In the genomic region with DNA sequence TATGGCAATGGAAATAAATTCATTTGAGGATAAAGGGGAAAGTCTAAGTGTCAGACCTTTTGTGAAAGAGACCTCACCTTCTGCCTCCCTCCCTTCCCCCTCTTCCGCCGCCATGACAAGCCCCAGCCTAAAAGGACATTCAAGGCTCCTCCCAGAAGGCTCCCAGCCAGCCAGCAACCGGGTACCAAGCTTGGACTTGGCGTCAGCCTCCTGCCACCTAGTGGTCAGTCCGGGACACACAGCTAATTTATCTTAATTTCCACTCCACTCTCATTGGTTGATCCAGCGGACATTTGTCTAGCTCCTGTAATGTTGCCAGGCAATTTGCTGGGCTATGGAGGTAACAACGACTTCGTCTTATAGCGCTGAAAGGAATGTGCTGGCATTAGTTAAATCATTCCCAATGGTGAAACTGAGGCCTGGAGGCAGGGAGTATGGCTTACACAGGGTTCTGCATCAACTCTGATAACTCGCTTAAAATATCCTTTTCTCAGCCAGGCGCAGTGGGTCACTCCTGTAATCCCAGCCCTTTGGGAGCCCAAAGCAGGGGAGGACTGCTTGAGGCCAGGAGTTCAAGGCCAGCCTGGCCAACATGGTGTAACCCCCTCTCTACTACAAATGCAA, we compare ENCODE assay signal across 9 cellular contexts. TPM values are rescaled to one million over a fixed set of nuclear protein-coding genes. Genes with fewer than 3 reads are reported as not detected.
DNase-seq lines count a peak whose midpoint lies in the region; ATAC-seq and TF ChIP-seq lines count a peak whose summit lies in the region.
"Had no signal": no experiment of that assay in that cellular context is flagged by ENCODE, and none has a peak within 500 bp of the region (broad histone marks: within the 10 kb centered on the region; RNA-seq: fewer than 3 reads in every experiment).

No MANE protein-coding gene starts in this region.

- peaks cover 4% of the 10 kb centered on the region for H3K4me1 Mint-ChIP-seq in type B pancreatic cell (ENCODE audit: unreplicated experiment)

- 3 to 19% methylated on average over 5 of the region's 11 CpGs for WGBS in gastroesophageal sphincter (ENCODE audit: low coverage in 1 of 2), 2 donors

- no peak overlapping the region for H3K27ac ChIP-seq in RWPE1
- H3K27ac ChIP-seq in gastroesophageal sphincter, result no peak overlapping the region
- no peak overlapping the region for H3K27ac ChIP-seq in osteoblast (ENCODE audit: low read depth, low read length)

- no peaks in the 10 kb centered on the region for H3K36me3 Mint-ChIP-seq in type B pancreatic cell

- TF ChIP-seq POLR2A in gastroesophageal sphincter (IDR thresholded peaks at IDR 0.05), result no peak

- H3K4me1 ChIP-seq in gastroesophageal sphincter (peaks cover 0 to 6% (median 0%) of the 10 kb centered on the region in 3 donors), osteoblast (ENCODE audit: insufficient read depth, low read length) (no peaks in the 10 kb centered on the region)

- no peak overlapping the region for H3K4me2 ChIP-seq in osteoblast (ENCODE audit: insufficient read depth, low read length)

- DNase-seq in GF-D8 (lab: John Stamatoyannopoulos, UW), result peak; percentile 16
- DNase-seq in H7, result peak; percentile 79
- DNase-seq in LoVo (ENCODE audit: low spot score), result peak; percentile 56
- peak; percentile 79 for DNase-seq in RWPE1 (ENCODE audit: low spot score)
- DNase-seq in activated T-helper 9 cell treated with anti-CD3 and anti-CD28 coated beads, Interleukin-2, amount 50 U/mL, for 16 hours (ENCODE audit: low read depth), result peak; percentile 27
- peak; percentile 92 for DNase-seq in osteoblast (ENCODE audit: insufficient read length, low spot score, missing footprints)
- DNase-seq in type B pancreatic cell (ENCODE audit: extremely low spot score, unreplicated experiment), result peak; percentile 83

- no peak overlapping the region for H3K27ac Mint-ChIP-seq in type B pancreatic cell

- no peak overlapping the region for H3K4me3 Mint-ChIP-seq in type B pancreatic cell

- H3K79me2 ChIP-seq in osteoblast (ENCODE audit: insufficient read depth, low read length), result no peaks in the 10 kb centered on the region

- CTCF ChIA-PET in RWPE1 (lab: Yijun Ruan, JAX), result interaction anchor here (0.5 to 2.8 kb wide), 17 partner anchors 10 to 1271 kb away, joined by 3 to 16 read pairs (median 3); no protein-coding TSS in a partner anchor

- no peaks in the 10 kb centered on the region for H3K27me3 Mint-ChIP-seq in type B pancreatic cell

- H3K36me3 ChIP-seq in H7 (replicated peaks; ENCODE audit: control insufficient read depth, insufficient read depth, low read length) (no peaks in the 10 kb centered on the region), gastroesophageal sphincter (no peaks in the 10 kb centered on the region), osteoblast (ENCODE audit: insufficient read depth, low read length) (no peaks in the 10 kb centered on the region)

- H3K9me3 ChIP-seq in gastroesophageal sphincter, result no peaks in the 10 kb centered on the region
- no peaks in the 10 kb centered on the region for H3K9me3 ChIP-seq in osteoblast (ENCODE audit: low read depth, low read length)

- H3K4me3 ChIP-seq in H7 (ENCODE audit: insufficient read depth, low read depth, low read length) (no peak overlapping the region), gastroesophageal sphincter (no peak overlapping the region), osteoblast (ENCODE audit: insufficient read depth, low read length) (no peak overlapping the region)

- TF ChIP-seq CTCF in RWPE1 (conservative IDR thresholded peaks at IDR 0.05; ENCODE audit: low read depth), result peak; percentile 74
- TF ChIP-seq CTCF in gastroesophageal sphincter (IDR thresholded peaks at IDR 0.05), result peak; percentile 70 to 85 (median 84)
- peak; percentile 88 for TF ChIP-seq CTCF in osteoblast (IDR thresholded peaks at IDR 0.05; ENCODE audit: extremely low read depth, low read depth, low read length)
- peak; percentile 94 for TF ChIP-seq CTCF in type B pancreatic cell (conservative IDR thresholded peaks at IDR 0.05)

- no peak overlapping the region for H2AFZ ChIP-seq in osteoblast (ENCODE audit: low read length)

- H3K27me3 ChIP-seq in H7 (ENCODE audit: control insufficient read depth, insufficient read depth, low read length), result no peaks in the 10 kb centered on the region
- H3K27me3 ChIP-seq in gastroesophageal sphincter, result peaks cover 6% of the 10 kb centered on the region
- no peaks in the 10 kb centered on the region for H3K27me3 ChIP-seq in osteoblast (ENCODE audit: insufficient read depth, low read length)

- ATAC-seq in gastroesophageal sphincter, result peak; percentile 88

- no peaks in the 10 kb centered on the region for H4K20me1 ChIP-seq in osteoblast (ENCODE audit: insufficient read depth, low read length)

- no peaks in the 10 kb centered on the region for H3K9me3 Mint-ChIP-seq in type B pancreatic cell

- POLR2A ChIA-PET in RWPE1 (lab: Yijun Ruan, JAX; ENCODE audit: low non-redundant PET), result no interaction called here

- no peak for TF ChIP-seq EP300 in gastroesophageal sphincter (IDR thresholded peaks at IDR 0.05)

RNA-seq across cellular contexts. Expression of a gene that starts 19.3 kb away (rescaled TPM):
- 0.67 TPM in 1 of 2 replicates, not detected in the other for total RNA-seq in H7 (2014; rRNA removed; shearing (Covaris generic))
- total RNA-seq in gastroesophageal sphincter, result under 1 TPM in 2 of 4 donors, not detected in 2; 0.27 to 0.47 TPM
- not detected in 2 replicates for total RNA-seq in osteoblast
- not detected in 2 replicates for total RNA-seq in type B pancreatic cell (ENCODE audit: low replicate concordance)
- total RNA-seq: skeletal muscle tissue had no signal

Comparison
In these comparisons a context has a peak if more than half of its experiments do, and no peak if none do; other contexts are left out.
1. DNase-seq: peak in every context shown above with its lines; median percentile 92 in osteoblast; 83 in type B pancreatic cell; 79 in H7; 79 in RWPE1; 56 in LoVo; 27 in activated T-helper 9 cell treated with anti-CD3 and anti-CD28 coated beads, Interleukin-2, amount 50 U/mL, for 16 hours; 16 in GF-D8.